In genomic region chr6:11275598-11275997, GRCh38 we compare ENCODE assay signal across 9 cellular contexts. TPM values are rescaled to one million over a fixed set of nuclear protein-coding genes. Genes with fewer than 3 reads are reported as not detected.
DNase-seq lines count a peak whose midpoint lies in the region; ATAC-seq, FAIRE-seq and TF ChIP-seq lines count a peak whose summit lies in the region.
"Had no signal": no experiment of that assay in that cellular context is flagged by ENCODE, and none has a peak within 500 bp of the region (broad histone marks: within the 10 kb centered on the region; RNA-seq: fewer than 3 reads in every experiment).

No MANE protein-coding gene starts in this region.

- H3K9me3 ChIP-seq in BLaER1 (no peaks in the 10 kb centered on the region), small intestine (ENCODE audit: control insufficient read depth, low read depth) (no peaks in the 10 kb centered on the region), tibial nerve (no peaks in the 10 kb centered on the region)
- H3K9me3 ChIP-seq: thoracic aorta had no signal

- no peak for DNase-seq in activated B cell treated with CpG ODN at 0.5 μM for 24 hours
- DNase-seq in small intestine, result peak; percentile 95
- no peak for DNase-seq in posterior vena cava (ENCODE audit: low spot score)
- DNase-seq in tibial nerve (ENCODE audit: low spot score in 2 of 2), result no peak
- no peak for DNase-seq in sciatic nerve (ENCODE audit: low spot score)

- 4 to 30% (median 6%) methylated on average over 4 of the region's 4 CpGs for WGBS in small intestine, 3 donors
- WGBS in tibial nerve, 2 donors, result 49 to 53% methylated on average over 4 of the region's 4 CpGs

- H3K4me2 ChIP-seq in BLaER1, result peak overlapping the region; percentile 53

- intact Hi-C loops in activated B cell treated with CpG ODN at 0.5 μM for 24 hours (cut with micrococcal nuclease), result loop anchor here (2.0 to 5.0 kb wide), 4 partner anchors 37 to 217 kb away; partner anchors contain the start of gene SMIM13
- intact Hi-C loops in posterior vena cava (cut with DNase I), result no loop called here
- intact Hi-C loops in sciatic nerve (cut with DNase I), result no loop called here

- no peak overlapping the region for H3K9ac ChIP-seq in BLaER1

- POLR2A ChIA-PET in activated B cell treated with CpG ODN at 0.5 μM for 24 hours (lab: Charles Lee), result interaction anchor here (0.9 to 1.8 kb wide), 4 partner anchors 43 to 185 kb away, joined by 3 to 8 read pairs (median 3); partner anchors contain the start of gene NEDD9

- peak; percentile 85 for ATAC-seq in GM18909 (IDR thresholded peaks at IDR 0.05; ENCODE audit: poor library complexity, unreplicated experiment)
- ATAC-seq in HG03066 (IDR thresholded peaks at IDR 0.05; ENCODE audit: low read depth, unreplicated experiment), result peak; percentile 69
- peak; percentile 78 for ATAC-seq in activated B cell treated with CpG ODN at 0.5 μM for 24 hours (ENCODE audit: low read depth)
- no peak for ATAC-seq in sciatic nerve

- peaks cover 59% of the 10 kb centered on the region for H3K36me3 Mint-ChIP-seq in activated B cell treated with CpG ODN at 0.5 μM for 24 hours (ENCODE audit: low read depth)

- no peak for TF ChIP-seq POLR2A in tibial nerve (IDR thresholded peaks at IDR 0.05)

- H3K4me3 ChIP-seq in BLaER1 (no peak overlapping the region), small intestine (ENCODE audit: low read depth in 1 of 2, low read length in 2 of 2) (no peak overlapping the region), tibial nerve (no peak overlapping the region)
- H3K4me3 ChIP-seq: thoracic aorta had no signal

- H4K20me1 ChIP-seq in BLaER1, result no peaks in the 10 kb centered on the region

- peaks cover 10% of the 10 kb centered on the region for H3K4me1 ChIP-seq in BLaER1
- H3K4me1 ChIP-seq in small intestine (ENCODE audit: control insufficient read depth in 2 of 2, insufficient read depth in 1 of 2, low read depth in 1 of 2, low read length in 1 of 2), result peaks cover 19 to 23% of the 10 kb centered on the region in 2 donors
- H3K4me1 ChIP-seq in tibial nerve, result peaks cover 0 to 44% (median 24%) of the 10 kb centered on the region in 4 donors

- H3K27ac ChIP-seq in BLaER1 (no peak overlapping the region), small intestine (ENCODE audit: low read depth in 1 of 2, low read length in 1 of 2) (peak overlapping the region in 1 of 2 donors; percentile 29), tibial nerve (peak overlapping the region in 2 of 4 donors; percentile 34 to 79)

- TF ChIP-seq CTCF in activated B cell treated with CpG ODN at 0.5 μM for 24 hours (IDR thresholded peaks at IDR 0.05) (no peak), tibial nerve (IDR thresholded peaks at IDR 0.05) (no peak)

- CTCF ChIA-PET in activated B cell treated with CpG ODN at 0.5 μM for 24 hours (lab: Charles Lee), result interaction anchor here (1.2 to 3.8 kb wide), 2 partner anchors 109 to 220 kb away, joined by 3 to 15 read pairs; no protein-coding TSS in a partner anchor

- H3K9me3 Mint-ChIP-seq in activated B cell treated with CpG ODN at 0.5 μM for 24 hours, result no peaks in the 10 kb centered on the region

- H3K4me1 Mint-ChIP-seq in activated B cell treated with CpG ODN at 0.5 μM for 24 hours, result peaks cover 47% of the 10 kb centered on the region

- H3K27me3 Mint-ChIP-seq in activated B cell treated with CpG ODN at 0.5 μM for 24 hours, result no peaks in the 10 kb centered on the region

- peak overlapping the region; percentile 39 for H3K4me3 Mint-ChIP-seq in activated B cell treated with CpG ODN at 0.5 μM for 24 hours

- TF ChIP-seq EP300 in tibial nerve (IDR thresholded peaks at IDR 0.05), result no peak

- H3K27ac Mint-ChIP-seq in activated B cell treated with CpG ODN at 0.5 μM for 24 hours, result peak overlapping the region; percentile 74

- FAIRE-seq in small intestine (lab: Jason Lieb, UNC), result no peak

- no peaks in the 10 kb centered on the region for H3K27me3 ChIP-seq in BLaER1
- no peaks in the 10 kb centered on the region for H3K27me3 ChIP-seq in small intestine (ENCODE audit: control insufficient read depth in 2 of 2, insufficient read depth in 2 of 2, low read length in 2 of 2)
- no peaks in the 10 kb centered on the region for H3K27me3 ChIP-seq in tibial nerve

- H3K36me3 ChIP-seq in BLaER1 (no peaks in the 10 kb centered on the region; the same call in 1 of the 2 replicates), small intestine (ENCODE audit: control insufficient read depth in 2 of 2, insufficient read depth in 2 of 2, low read length in 2 of 2) (no peaks in the 10 kb centered on the region), tibial nerve (no peaks in the 10 kb centered on the region)
- H3K36me3 ChIP-seq: thoracic aorta had no signal

RNA-seq across cellular contexts. Expression of gene NEDD9, which starts 43.1 kb away (rescaled TPM):
- total RNA-seq in activated B cell treated with CpG ODN at 0.5 μM for 24 hours (57.4 and 61.9 TPM in 2 replicates), posterior vena cava (100 to 1,000 TPM; 105 to 166 TPM), tibial nerve (100 to 1,000 TPM; 107 to 205 (median 130) TPM), sciatic nerve (55.4 TPM)
- polyA plus RNA-seq in small intestine, result 10 to 100 TPM; 13.6 to 15.1 (median 14.9) TPM
